Comparison of ENCODE assay signal across 1 cellular context in the genomic region with DNA sequence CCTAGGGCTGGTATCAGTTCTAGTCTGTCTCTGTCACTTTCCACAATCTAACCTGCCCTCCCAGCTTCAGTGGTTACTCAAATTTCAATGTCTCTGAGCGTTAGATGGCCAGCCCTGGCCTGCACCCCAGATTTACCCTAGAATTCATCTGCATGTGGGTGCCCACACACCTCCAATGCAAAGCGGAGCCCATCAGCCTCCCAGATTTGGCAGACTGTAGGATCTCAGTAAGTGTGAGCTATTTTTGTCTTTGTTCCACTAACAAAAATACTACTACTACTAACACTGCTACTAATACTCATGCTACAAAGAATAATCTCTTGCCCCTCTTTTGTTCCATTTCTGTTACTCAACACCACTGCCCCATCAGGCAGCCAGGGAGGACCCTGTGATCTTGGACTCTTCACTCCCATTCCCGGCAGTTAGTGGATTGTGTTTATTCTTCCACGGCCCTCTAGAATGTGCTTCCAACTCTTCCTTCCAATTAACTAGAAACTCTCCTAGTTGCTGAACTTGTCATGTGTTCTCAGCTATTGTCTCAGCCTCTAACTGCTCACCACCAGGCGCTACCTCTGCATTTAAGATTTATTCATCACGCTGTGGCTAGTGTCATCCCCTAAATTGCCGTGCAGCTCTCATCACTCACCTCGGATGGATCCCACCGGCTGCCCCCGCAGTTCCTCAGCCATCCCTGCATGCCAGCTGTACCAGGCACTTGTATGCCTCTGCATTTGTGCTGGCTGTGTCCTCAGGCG.
TF ChIP-seq lines count a peak whose summit lies in the region.

No MANE protein-coding gene starts in this region.

TF ChIP-seq in GM23338, 12 proteins besides CTCF, POLR2A, EP300 and RAD21 (continued from another document):
- no peak for TF ChIP-seq JUNB (IDR thresholded peaks at IDR 0.05; ENCODE audit: unreplicated experiment)
